ENCODE assay signal across 17 cellular contexts in the genomic region with DNA sequence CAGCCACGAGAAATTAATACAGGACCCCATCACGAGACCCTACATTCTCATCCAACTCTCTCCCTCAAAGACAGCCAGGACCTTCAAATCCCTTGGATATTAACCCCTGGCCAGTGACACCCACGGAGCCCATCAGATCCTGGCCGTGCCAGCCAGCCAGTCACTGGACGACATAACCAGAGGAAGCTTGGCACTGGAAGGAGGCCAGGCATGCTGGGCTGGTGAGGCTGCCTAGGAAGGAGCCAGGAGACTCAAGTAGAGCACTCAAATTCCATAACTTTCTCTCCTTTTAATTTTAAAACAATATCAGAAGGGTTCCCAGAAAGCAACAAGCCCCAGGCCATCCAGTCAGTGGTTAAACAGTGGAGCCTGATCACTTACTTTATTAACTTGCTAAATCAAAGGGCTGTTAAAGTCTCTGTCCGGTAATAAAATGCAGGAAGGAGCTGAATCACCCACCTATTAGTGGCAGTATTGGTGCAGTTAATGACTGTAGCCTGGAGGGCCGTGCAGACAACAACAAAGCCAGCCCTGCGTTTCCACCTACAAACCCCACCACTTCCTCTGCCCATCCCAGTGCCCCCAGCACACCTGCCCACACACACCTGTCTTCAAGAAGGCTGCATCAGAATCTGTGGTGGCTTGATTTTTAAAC.
A peak's percentile ranks its signal among the peaks of the same experiment; 100 is the strongest.
DNase-seq lines count a peak whose midpoint lies in the region; ATAC-seq and TF ChIP-seq lines count a peak whose summit lies in the region.
"Had no signal": no experiment of that assay in that cellular context is flagged by ENCODE, and none has a peak within 500 bp of the region (broad histone marks: within the 10 kb centered on the region; RNA-seq: fewer than 3 reads in every experiment).

No MANE protein-coding gene starts in this region.

- ATAC-seq in left ventricle myocardium superior (peak; percentile 42), GM21786 (IDR thresholded peaks at IDR 0.05; ENCODE audit: unreplicated experiment) (no peak)
- ATAC-seq: activated CD8-positive, alpha-beta memory T cell treated with anti-CD3 and anti-CD28 coated beads, Interleukin-2, amount 10 ng/mL, durations not matched to agents 7 days and 5 days; esophagus mucosa had no signal

- H3K27me3 Mint-ChIP-seq in activated CD4-positive, alpha-beta memory T cell treated with anti-CD3 and anti-CD28 coated beads, Interleukin-2, amount 10 ng/mL, durations not matched to agents 7 days and 5 days, result no peaks in the 10 kb centered on the region
- H3K27me3 Mint-ChIP-seq: activated CD8-positive, alpha-beta memory T cell treated with anti-CD3 and anti-CD28 coated beads, Interleukin-2, amount 10 ng/mL, durations not matched to agents 7 days and 5 days had no signal

- no peak for TF ChIP-seq POLR2A in adrenal gland (IDR thresholded peaks at IDR 0.05)

- intact Hi-C loops in left ventricle myocardium superior (cut with micrococcal nuclease), result no loop called here
- intact Hi-C loops in adrenal gland (cut with DNase I), result no loop called here

- CTCF ChIA-PET in HEK293 (lab: Yijun Ruan, JAX), result interaction anchor here (0.7 kb wide), 1 partner anchor 50 kb away, joined by 3 read pairs; no protein-coding TSS in a partner anchor
- CTCF ChIA-PET in activated CD4-positive, alpha-beta memory T cell treated with anti-CD3 and anti-CD28 coated beads, Interleukin-2, amount 10 ng/mL, durations not matched to agents 7 days and 5 days (lab: Charles Lee), result no interaction called here

- H3K36me3 Mint-ChIP-seq in activated CD4-positive, alpha-beta memory T cell treated with anti-CD3 and anti-CD28 coated beads, Interleukin-2, amount 10 ng/mL, durations not matched to agents 7 days and 5 days (ENCODE audit: low read depth), result no peaks in the 10 kb centered on the region
- H3K36me3 Mint-ChIP-seq: activated CD8-positive, alpha-beta memory T cell treated with anti-CD3 and anti-CD28 coated beads, Interleukin-2, amount 10 ng/mL, durations not matched to agents 7 days and 5 days; activated naive CD4-positive, alpha-beta T cell treated with anti-CD3 and anti-CD28 coated beads, Interleukin-2, amount 10 ng/mL, durations not matched to agents 7 days and 5 days had no signal

- TF ChIP-seq CTCF in HEK293 (tag by site-specific recombination; IDR thresholded peaks at IDR 0.05), result no peak
- TF ChIP-seq CTCF in adrenal gland (IDR thresholded peaks at IDR 0.05), result no peak

- H3K4me1 ChIP-seq in HEK293 (ENCODE audit: control insufficient read depth, insufficient read depth, low read length) (no peaks in the 10 kb centered on the region; the same call in 1 of the 2 replicates), adrenal gland (replicated peaks in 1 of 2) (no peaks in the 10 kb centered on the region)

- POLR2A ChIA-PET in HEK293 (lab: Yijun Ruan, JAX), result no interaction called here
- POLR2A ChIA-PET in activated CD4-positive, alpha-beta memory T cell treated with anti-CD3 and anti-CD28 coated beads, Interleukin-2, amount 10 ng/mL, durations not matched to agents 7 days and 5 days (lab: Charles Lee), result no interaction called here

- H3K4me1 Mint-ChIP-seq in activated CD4-positive, alpha-beta memory T cell treated with anti-CD3 and anti-CD28 coated beads, Interleukin-2, amount 10 ng/mL, durations not matched to agents 7 days and 5 days, result peaks cover 4% of the 10 kb centered on the region

- DNase-seq in A172 (ENCODE audit: low spot score) (peak; percentile 68), SW480 (ENCODE audit: low spot score) (peak; percentile 98), left ventricle myocardium superior (peak; percentile 60), RKO (ENCODE audit: low spot score) (no peak), adrenal gland (no peak)
- no peak for DNase-seq in activated CD4-positive, alpha-beta memory T cell treated with anti-CD3 and anti-CD28 coated beads, Interleukin-2, amount 10 ng/mL, durations not matched to agents 7 days and 5 days
- DNase-seq: ACHN; activated CD8-positive, alpha-beta memory T cell treated with anti-CD3 and anti-CD28 coated beads, Interleukin-2, amount 10 ng/mL, durations not matched to agents 7 days and 5 days; activated naive CD4-positive, alpha-beta T cell treated with anti-CD3 and anti-CD28 coated beads, Interleukin-2, amount 10 ng/mL, durations not matched to agents 7 days and 5 days; Kasumi-1; SHP77; stimulated activated CD8-positive, alpha-beta memory T cell treated with anti-CD3 and anti-CD28 coated beads, Interleukin-4, amount 100 ng/mL, for 48 hours; upper lobe of left lung had no signal

- H3K27me3 ChIP-seq in adrenal gland, result no peaks in the 10 kb centered on the region
- H3K27me3 ChIP-seq: upper lobe of left lung had no signal

- no peaks in the 10 kb centered on the region for H3K9me3 Mint-ChIP-seq in activated CD4-positive, alpha-beta memory T cell treated with anti-CD3 and anti-CD28 coated beads, Interleukin-2, amount 10 ng/mL, durations not matched to agents 7 days and 5 days
- H3K9me3 Mint-ChIP-seq: activated naive CD4-positive, alpha-beta T cell treated with anti-CD3 and anti-CD28 coated beads, Interleukin-2, amount 10 ng/mL, durations not matched to agents 7 days and 5 days had no signal

- H3K4me3 Mint-ChIP-seq in activated CD4-positive, alpha-beta memory T cell treated with anti-CD3 and anti-CD28 coated beads, Interleukin-2, amount 10 ng/mL, durations not matched to agents 7 days and 5 days, result no peak overlapping the region
- H3K4me3 Mint-ChIP-seq: activated CD8-positive, alpha-beta memory T cell treated with anti-CD3 and anti-CD28 coated beads, Interleukin-2, amount 10 ng/mL, durations not matched to agents 7 days and 5 days; activated naive CD4-positive, alpha-beta T cell treated with anti-CD3 and anti-CD28 coated beads, Interleukin-2, amount 10 ng/mL, durations not matched to agents 7 days and 5 days had no signal

- no peak overlapping the region for H3K27ac Mint-ChIP-seq in activated CD4-positive, alpha-beta memory T cell treated with anti-CD3 and anti-CD28 coated beads, Interleukin-2, amount 10 ng/mL, durations not matched to agents 7 days and 5 days
- H3K27ac Mint-ChIP-seq: activated CD8-positive, alpha-beta memory T cell treated with anti-CD3 and anti-CD28 coated beads, Interleukin-2, amount 10 ng/mL, durations not matched to agents 7 days and 5 days; activated naive CD4-positive, alpha-beta T cell treated with anti-CD3 and anti-CD28 coated beads, Interleukin-2, amount 10 ng/mL, durations not matched to agents 7 days and 5 days had no signal

- H3K36me3 ChIP-seq in HEK293 (ENCODE audit: control insufficient read depth in 2 of 2, insufficient read depth in 1 of 2, low read length in 2 of 2) (no peaks in the 10 kb centered on the region), adrenal gland (replicated peaks in 1 of 2) (no peaks in the 10 kb centered on the region)
- H3K36me3 ChIP-seq: upper lobe of left lung had no signal

- 70 to 81% (median 75%) methylated on average over 7 to 8 of the region's 8 CpGs for WGBS in adrenal gland, 4 donors

- no peaks in the 10 kb centered on the region for H3K9me3 ChIP-seq in HEK293 (ENCODE audit: control insufficient read depth, insufficient read depth, low read depth, low read length)
- H3K9me3 ChIP-seq in adrenal gland (replicated peaks in 1 of 3), result no peaks in the 10 kb centered on the region
- H3K9me3 ChIP-seq: upper lobe of left lung had no signal

- no peak overlapping the region for H3K4me3 ChIP-seq in HEK293 (ENCODE audit: low read depth, low read length)
- H3K4me3 ChIP-seq in adrenal gland, result no peak overlapping the region
- H3K4me3 ChIP-seq: upper lobe of left lung had no signal

- H3K27ac ChIP-seq in HEK293 (ENCODE audit: extremely low read depth, low read depth, low read length), result no peak overlapping the region
- no peak overlapping the region for H3K27ac ChIP-seq in adrenal gland
- H3K27ac ChIP-seq: parathyroid adenoma, upper lobe of left lung had no signal

TF ChIP-seq in HEK293, 187 proteins besides CTCF, POLR2A, EP300 and RAD21 (continues in another document):
- TF ChIP-seq ZNF571 (tag by site-specific recombination; IDR thresholded peaks at IDR 0.05) (no peak), ZNF16 (tag by site-specific recombination; IDR thresholded peaks at IDR 0.05; ENCODE audit: low read depth) (no peak), SP3 (tag by site-specific recombination; IDR thresholded peaks at IDR 0.05) (no peak), GLIS2 (tag by site-specific recombination; IDR thresholded peaks at IDR 0.05) (peak; percentile 27; the same call in 1 of the 2 replicates), ZNF266 (tag by site-specific recombination; IDR thresholded peaks at IDR 0.05; ENCODE audit: low read depth) (no peak), SP7 (tag by site-specific recombination; IDR thresholded peaks at IDR 0.05) (0 out of 2 replicates have a peak, but pooled peaks have one; percentile 35), KLF1 (tag by site-specific recombination; IDR thresholded peaks at IDR 0.05) (no peak), ZNF211 (tag by site-specific recombination; IDR thresholded peaks at IDR 0.05; ENCODE audit: low read depth) (no peak), ZNF132 (tag by site-specific recombination; IDR thresholded peaks at IDR 0.05; ENCODE audit: borderline replicate concordance) (no peak), ZNF621 (tag by site-specific recombination; IDR thresholded peaks at IDR 0.05) (no peak), ZNF544 (tag by site-specific recombination; IDR thresholded peaks at IDR 0.05) (no peak), OSR2 (tag by site-specific recombination; IDR thresholded peaks at IDR 0.05) (peak; percentile 42; the same call in 1 of the 2 replicates), ZNF776 (tag by site-specific recombination; IDR thresholded peaks at IDR 0.05; ENCODE audit: borderline replicate concordance) (no peak), ZNF561 (tag by site-specific recombination; IDR thresholded peaks at IDR 0.05; ENCODE audit: borderline replicate concordance) (no peak), ZNF548 (tag by site-specific recombination; IDR thresholded peaks at IDR 0.05) (no peak), ZNF654 (tag by site-specific recombination; IDR thresholded peaks at IDR 0.05; ENCODE audit: low read depth) (0 out of 2 replicates have a peak, but pooled peaks have one; percentile 9), EGR2 (tag by site-specific recombination; IDR thresholded peaks at IDR 0.05; ENCODE audit: low read depth) (peak; percentile 84), ZFHX2 (tag by site-specific recombination; conservative IDR thresholded peaks at IDR 0.05) (peak; percentile 80), ZNF223 (tag by site-specific recombination; IDR thresholded peaks at IDR 0.05) (no peak), ZBTB6 (tag by site-specific recombination; IDR thresholded peaks at IDR 0.05) (no peak)

Comparison
In these comparisons a context has a peak if more than half of its experiments do, and no peak if none do; other contexts are left out.
1. DNase-seq: peak in A172 (single experiment), SW480 (single experiment) and left ventricle myocardium superior (single experiment); none in RKO (single experiment), adrenal gland (0 of 7) and activated CD4-positive, alpha-beta memory T cell treated with anti-CD3 and anti-CD28 coated beads, Interleukin-2, amount 10 ng/mL, durations not matched to agents 7 days and 5 days (single experiment).